ENCODE assay signal across 10 cellular contexts in genomic region chr17:73492802-73493139, GRCh38.
DNase-seq lines count a peak whose midpoint lies in the region; TF ChIP-seq lines count a peak whose summit lies in the region.
"Had no signal": no experiment of that assay in that cellular context is flagged by ENCODE, and none has a peak within 500 bp of the region (broad histone marks: within the 10 kb centered on the region; RNA-seq: fewer than 3 reads in every experiment).

No MANE protein-coding gene starts in this region.

- no peaks in the 10 kb centered on the region for H3K36me3 ChIP-seq in right atrium auricular region
- H3K36me3 ChIP-seq: SJCRH30 had no signal

- no peaks in the 10 kb centered on the region for H3K27me3 ChIP-seq in right atrium auricular region
- H3K27me3 ChIP-seq: SJCRH30 had no signal

- H3K9me3 ChIP-seq in right atrium auricular region = no peaks in the 10 kb centered on the region
- H3K9me3 ChIP-seq: SJCRH30 had no signal

- no peak for TF ChIP-seq CTCF in right atrium auricular region (IDR thresholded peaks at IDR 0.05)

- peak; percentile 32 for DNase-seq in DMS79 (lab: John Stamatoyannopoulos, UW)
- peak; percentile 12 for DNase-seq in NCI-H128 (lab: John Stamatoyannopoulos, UW; ENCODE audit: unreplicated experiment)
- DNase-seq in NCI-H526 treated with DMSO at 0.1 percent for 48 hours (lab: John Stamatoyannopoulos, UW) = peak; percentile 83
- DNase-seq in iPS-NIHi11 (ENCODE audit: low spot score) = peak; percentile 50
- DNase-seq in stimulated activated CD4-positive, alpha-beta T cell treated with anti-CD3 and anti-CD28 coated beads, Interleukin-2, amount 100 ng/mL, for 24 hours = no peak
- DNase-seq in HuH-7.5 (ENCODE audit: low spot score) = no peak
- no peak for DNase-seq in right atrium auricular region (ENCODE audit: low spot score)
- no peak for DNase-seq in activated naive CD4-positive, alpha-beta T cell treated with Interleukin-2 at 50 U/mL for 16 hours
- DNase-seq: activated CD8-positive, alpha-beta T cell treated with anti-CD3 and anti-CD28 coated beads for 36 hours; SJCRH30 had no signal

- H3K4me1 ChIP-seq in right atrium auricular region = no peaks in the 10 kb centered on the region
- H3K4me1 ChIP-seq: SJCRH30 had no signal

- H3K27ac ChIP-seq in right atrium auricular region = no peak overlapping the region
- H3K27ac ChIP-seq: SJCRH30 had no signal

- H3K4me3 ChIP-seq in right atrium auricular region = no peak overlapping the region
- H3K4me3 ChIP-seq: SJCRH30 had no signal

Comparison
In these comparisons a context has a peak if more than half of its experiments do, and no peak if none do; other contexts are left out.
1. DNase-seq: peak in DMS79 (single experiment), NCI-H128 (single experiment), NCI-H526 treated with DMSO at 0.1 percent for 48 hours (single experiment) and iPS-NIHi11 (single experiment); none in stimulated activated CD4-positive, alpha-beta T cell treated with anti-CD3 and anti-CD28 coated beads, Interleukin-2, amount 100 ng/mL, for 24 hours (0 of 2), HuH-7.5 (single experiment), right atrium auricular region (single experiment) and activated naive CD4-positive, alpha-beta T cell treated with Interleukin-2 at 50 U/mL for 16 hours (single experiment).